25 cellular contexts compared by ENCODE assay signal in the genomic region with DNA sequence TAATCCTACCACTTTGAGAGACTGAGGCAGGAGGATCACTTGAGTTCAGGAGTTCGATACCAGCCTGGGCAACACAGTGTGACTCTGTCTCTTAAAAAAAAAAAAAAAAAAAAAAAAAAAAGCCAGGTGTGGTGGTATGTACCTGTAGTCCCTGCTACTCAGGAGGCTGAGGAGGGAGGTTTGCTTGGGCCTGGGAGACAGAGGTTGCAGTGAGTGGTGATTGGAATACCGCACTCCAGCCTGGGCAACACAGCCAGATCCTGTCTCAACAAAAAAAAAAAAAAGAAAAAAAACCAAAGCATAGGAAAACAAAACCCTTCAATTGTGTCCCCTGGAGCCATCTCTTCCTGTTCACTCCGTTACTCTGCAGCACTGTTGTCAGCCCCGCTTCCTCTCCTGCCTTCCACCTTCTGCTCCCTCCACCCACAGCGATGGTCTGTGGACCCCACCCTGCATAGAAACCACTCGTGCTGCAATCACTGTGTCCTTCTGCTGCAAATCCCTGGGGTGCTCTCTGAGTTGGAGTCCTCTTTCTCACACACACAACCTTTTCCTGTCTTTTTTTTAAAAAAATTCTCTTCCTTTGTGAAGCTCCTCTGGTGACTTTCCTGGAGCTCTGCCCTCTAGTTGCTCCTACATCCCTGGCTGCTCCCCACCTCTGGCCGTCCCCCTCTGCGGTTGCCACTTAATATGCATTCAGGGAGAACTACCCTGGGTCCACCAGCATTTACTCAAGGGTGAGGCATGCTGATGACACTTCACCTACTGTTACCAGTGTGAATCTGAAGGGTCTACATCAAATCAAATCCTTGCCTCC. TPM values are rescaled to one million over a fixed set of nuclear protein-coding genes. Genes with fewer than 3 reads are reported as not detected.
DNase-seq lines count a peak whose midpoint lies in the region; ATAC-seq, FAIRE-seq and TF ChIP-seq lines count a peak whose summit lies in the region.
"Had no signal": no experiment of that assay in that cellular context is flagged by ENCODE, and none has a peak within 500 bp of the region (broad histone marks: within the 10 kb centered on the region; RNA-seq: fewer than 3 reads in every experiment).

No MANE protein-coding gene starts in this region.

- intact Hi-C loops in right lobe of liver (cut with DNase I), result no loop called here

- H3K56ac ChIP-seq in H1 (replicated peaks; ENCODE audit: insufficient read length, low read depth, low read length), result no peak overlapping the region

- no peak for TF ChIP-seq POLR2A in H1 (IDR thresholded peaks at IDR 0.05; ENCODE audit: control extremely low read depth in 1 of 2, low read depth in 2 of 2, low read length in 2 of 2)
- TF ChIP-seq POLR2A in right lobe of liver (IDR thresholded peaks at IDR 0.05), result no peak

- no peak overlapping the region for H4K91ac ChIP-seq in H1 (replicated peaks; ENCODE audit: insufficient read length, low read length)

- H4K5ac ChIP-seq in H1 (ENCODE audit: insufficient read length, low read depth, low read length), result no peak overlapping the region

- no peak overlapping the region for H3K23ac ChIP-seq in H1 (ENCODE audit: insufficient read length)

- peak overlapping the region; percentile 12 to 78 for H3K27ac Mint-ChIP-seq in activated naive CD4-positive, alpha-beta T cell treated with anti-CD3 and anti-CD28 coated beads, Interleukin-2, amount 50 U/mL, for 72 hours

- no peak overlapping the region for H4K8ac ChIP-seq in H1 (ENCODE audit: extremely low read depth, insufficient read depth, low read length)

- no peak overlapping the region for H3K27ac ChIP-seq in RWPE2 (ENCODE audit: poor library complexity, severe bottlenecking)
- no peak overlapping the region for H3K27ac ChIP-seq in H1 (ENCODE audit: low read depth, low read length)
- H3K27ac ChIP-seq in right lobe of liver, result no peak overlapping the region
- H3K27ac ChIP-seq: GM23248, PC-9, SJCRH30 had no signal

- TF ChIP-seq RAD21 in H1 (IDR thresholded peaks at IDR 0.05 in 1 of 2, conservative IDR thresholded peaks at IDR 0.05 in 1 of 2; ENCODE audit: low read depth in 2 of 2, low read length in 2 of 2), result no peak

- no peaks in the 10 kb centered on the region for H3K36me3 ChIP-seq in RWPE2 (ENCODE audit: low read depth)
- no peaks in the 10 kb centered on the region for H3K36me3 ChIP-seq in H1 (ENCODE audit: control insufficient read depth in 2 of 4, insufficient read depth in 4 of 4, low read length in 3 of 4)
- no peaks in the 10 kb centered on the region for H3K36me3 ChIP-seq in right lobe of liver
- H3K36me3 ChIP-seq: SJCRH30 had no signal

- H2BK12ac ChIP-seq in H1 (ENCODE audit: low read depth, low read length), result peak overlapping the region; percentile 44; the same call in 1 of the 2 replicates

- H2BK15ac ChIP-seq in H1 (ENCODE audit: low read length), result peak overlapping the region; percentile 14; the same call in 1 of the 2 replicates

- no peak for TF ChIP-seq CTCF in RWPE2 (IDR thresholded peaks at IDR 0.05; ENCODE audit: poor library complexity, severe bottlenecking)
- TF ChIP-seq CTCF in H1 (IDR thresholded peaks at IDR 0.05; ENCODE audit: control extremely low read depth in 1 of 3, insufficient read depth in 1 of 3, low read depth in 1 of 3, low read length in 3 of 3), result no peak
- TF ChIP-seq CTCF in right lobe of liver (IDR thresholded peaks at IDR 0.05), result no peak

- H3K9me3 Mint-ChIP-seq in activated naive CD4-positive, alpha-beta T cell treated with anti-CD3 and anti-CD28 coated beads, Interleukin-2, amount 50 U/mL, for 72 hours, result peaks cover 0 to 7% of the 10 kb centered on the region in 2 donors

- H3K79me1 ChIP-seq in H1 (ENCODE audit: low read depth, low read length), result no peaks in the 10 kb centered on the region

- no peak for FAIRE-seq in H1 (lab: Jason Lieb, UNC)
- FAIRE-seq: A204.1, GM12891, HTR-8/SVneo had no signal

- no peak overlapping the region for H3K9ac ChIP-seq in H1 (replicated peaks in 1 of 4; ENCODE audit: extremely low read depth in 1 of 4, low read depth in 3 of 4, low read length in 3 of 4)
- H3K9ac ChIP-seq: GM23248 had no signal

- H3K27me3 ChIP-seq in RWPE2 (ENCODE audit: insufficient read depth, poor library complexity, severe bottlenecking) (no peaks in the 10 kb centered on the region), H1 (replicated peaks in 1 of 4; ENCODE audit: control insufficient read depth in 3 of 4, extremely low read depth in 1 of 4, insufficient read depth in 3 of 4, low read length in 3 of 4) (no peaks in the 10 kb centered on the region), right lobe of liver (no peaks in the 10 kb centered on the region)
- H3K27me3 ChIP-seq: SJCRH30 had no signal

- no peak for ATAC-seq in activated naive CD4-positive, alpha-beta T cell treated with anti-CD3 and anti-CD28 coated beads, Interleukin-2, amount 50 U/mL, for 72 hours
- ATAC-seq in RWPE2 (ENCODE audit: low read depth), result no peak
- peak in 3 of 4 donors; percentile 28 to 47 (median 31) for ATAC-seq in right lobe of liver

- no peak overlapping the region for H2AFZ ChIP-seq in H1 (ENCODE audit: low read length)
- H2AFZ ChIP-seq: GM23248, PC-9 had no signal

- no peak for TF ChIP-seq EP300 in H1 (IDR thresholded peaks at IDR 0.05; ENCODE audit: borderline replicate concordance in 1 of 2, low read depth in 2 of 2, low read length in 2 of 2)

- H3K4me1 ChIP-seq in RWPE2 (ENCODE audit: insufficient read depth, poor library complexity, severe bottlenecking) (peaks cover 3% of the 10 kb centered on the region), H1 (replicated peaks in 1 of 4; ENCODE audit: control insufficient read depth in 3 of 4, insufficient read depth in 4 of 4, low read length in 3 of 4) (peaks cover 2 to 10% (median 6%) of the 10 kb centered on the region in 4 experiments; a peak in 6 of 7 replicates), right lobe of liver (peaks cover 0 to 28% (median 11%) of the 10 kb centered on the region in 4 donors)
- H3K4me1 ChIP-seq: Caco-2, SJCRH30 had no signal

- H3K23me2 ChIP-seq in H1 (ENCODE audit: low read depth, low read length), result no peaks in the 10 kb centered on the region; the same call in 1 of the 2 replicates

- no peaks in the 10 kb centered on the region for H3K79me2 ChIP-seq in H1 (ENCODE audit: control insufficient read depth in 1 of 2, insufficient read depth in 2 of 2, low read length in 2 of 2)

- no peak overlapping the region for H2AK5ac ChIP-seq in H1 (ENCODE audit: low read depth, low read length)

- WGBS in H1 (ENCODE audit: extremely low coverage in 1 of 2, insufficient coverage in 1 of 2, insufficient read length in 1 of 2, insufficient replicate concordance in 2 of 2, low coverage in 1 of 2, low lambda C conversion rate in 2 of 2, missing lambda C conversion rate in 1 of 2), 2 experiments, result 82% methylated on average over 7 of the region's 8 CpGs; no CpG with 5 or more reads in 1 of the 2 experiments
- WGBS in right lobe of liver (ENCODE audit: insufficient coverage, low coverage, low lambda C conversion rate, missing lambda C conversion rate), result 45% methylated on average over 7 of the region's 8 CpGs

- H4K20me1 ChIP-seq in H1 (replicated peaks in 1 of 2; ENCODE audit: control insufficient read depth in 1 of 2, insufficient read depth in 2 of 2, low read length in 2 of 2), result no peaks in the 10 kb centered on the region

- POLR2A ChIA-PET in H1 (lab: Charles Lee; ENCODE audit: partially characterized antibody), result interaction anchor here (1.0 to 1.6 kb wide), 3 partner anchors 9 to 22 kb away, joined by 3 to 10 read pairs (median 5); a partner anchor contains a TSS

- H3K4ac ChIP-seq in H1 (replicated peaks; ENCODE audit: insufficient read length, low read depth, low read length), result no peak overlapping the region

- no peak overlapping the region for H2BK120ac ChIP-seq in H1 (replicated peaks; ENCODE audit: low read depth, low read length)

- H3K4me3 ChIP-seq in RWPE2 (ENCODE audit: severe bottlenecking), result no peak overlapping the region
- no peak overlapping the region for H3K4me3 ChIP-seq in H1 (ENCODE audit: extremely low read depth in 1 of 4, insufficient read depth in 2 of 4, low read depth in 3 of 4, low read length in 4 of 4)
- no peak overlapping the region for H3K4me3 ChIP-seq in right lobe of liver
- H3K4me3 ChIP-seq: GM23248, PC-9, SJCRH30 had no signal

- H3K9me3 ChIP-seq in RWPE2 (ENCODE audit: severe bottlenecking), result no peaks in the 10 kb centered on the region
- H3K9me3 ChIP-seq in H1 (ENCODE audit: insufficient read depth in 2 of 2, low read depth in 1 of 2, low read length in 1 of 2), result no peaks in the 10 kb centered on the region
- no peaks in the 10 kb centered on the region for H3K9me3 ChIP-seq in right lobe of liver
- H3K9me3 ChIP-seq: Caco-2, SJCRH30 had no signal

- H3K18ac ChIP-seq in H1 (ENCODE audit: extremely low read depth, low read length), result no peak overlapping the region

- H2BK5ac ChIP-seq in H1 (ENCODE audit: low read depth, low read length), result 0 out of 2 replicates have a peak overlapping the region, but pooled peaks have one; percentile 37

- H2BK20ac ChIP-seq in H1 (ENCODE audit: low read length), result no peak overlapping the region

- H3K4me2 ChIP-seq in H1 (ENCODE audit: insufficient read depth in 1 of 2, low read depth in 2 of 2, low read length in 2 of 2), result no peak overlapping the region
- H3K4me2 ChIP-seq: PC-9 had no signal

- no peak overlapping the region for H3K14ac ChIP-seq in H1 (ENCODE audit: insufficient read length)

- CTCF ChIA-PET in H1 (lab: Charles Lee; ENCODE audit: partially characterized antibody), result no interaction called here

- no peak for DNase-seq in activated naive CD4-positive, alpha-beta T cell treated with anti-CD3 and anti-CD28 coated beads, Interleukin-2, amount 50 U/mL, for 72 hours (ENCODE audit: low spot score in 2 of 2)
- DNase-seq in activated naive CD4-positive, alpha-beta T cell treated with anti-CD3 and anti-CD28 coated beads, Interleukin-2, amount 50 U/mL, for 16 hours, result no peak
- DNase-seq in RWPE2 (ENCODE audit: low spot score) (peak; percentile 27), H1 (ENCODE audit: low read depth in 1 of 2, low spot score in 2 of 2) (no peak), right lobe of liver (no peak), occipital lobe (lab: John Stamatoyannopoulos, UW) (no peak), DMS153 treated with DMSO at 0.1 percent for 48 hours (lab: John Stamatoyannopoulos, UW; ENCODE audit: unreplicated experiment) (no peak)
- no peak for DNase-seq in stimulated activated CD8-positive, alpha-beta memory T cell treated with anti-CD3 and anti-CD28 coated beads, Interleukin-4, amount 100 ng/mL, for 48 hours
- DNase-seq: Caco-2, DMS 273 treated with DMSO at 0.1 percent for 48 hours, DND-41, GM23248, HCEC 1CT, IMR-90, NCI-H1105, NCI-H146, NCI-H2029, NCI-H2227 treated with DMSO at 0.1 percent for 48 hours, NCI-H510A, NCI-H748 treated with DMSO at 0.1 percent for 48 hours, PC-9, SJCRH30 had no signal

- H3K36me3 Mint-ChIP-seq in activated naive CD4-positive, alpha-beta T cell treated with anti-CD3 and anti-CD28 coated beads, Interleukin-2, amount 50 U/mL, for 72 hours, result no peaks in the 10 kb centered on the region

RNA-seq across cellular contexts. Expression of a gene that starts 22.2 kb away (rescaled TPM):
- 100 to 1,000 TPM; 347 to 353 TPM for total RNA-seq in activated naive CD4-positive, alpha-beta T cell treated with anti-CD3 and anti-CD28 coated beads, Interleukin-2, amount 50 U/mL, for 72 hours
- 509 and 549 TPM in 2 replicates for total RNA-seq in H1 (2021; fragmentation: NEBNext Ultra II Directional; extraction: Animal tissue kit (Norgen Biotek cat#: 25700))
- polyA plus RNA-seq in H1 (2011; rRNA removed), result 289 and 425 TPM in 2 replicates
- polyA plus RNA-seq in H1 (2011; cell fraction: cytosol; rRNA removed), result 641 TPM
- 306 TPM for polyA plus RNA-seq in H1 (2011; cell fraction: nucleus; rRNA removed)
- polyA plus RNA-seq in H1 (2012, experiment 1 of 2), result 656 to 704 TPM (median 681 TPM) in 4 replicates
- polyA plus RNA-seq in H1 (2012, experiment 2 of 2), result 59.9 TPM
- polyA plus RNA-seq in H1 (2013, experiment 1 of 2), result 272 TPM
- 276 TPM for polyA plus RNA-seq in H1 (2013, experiment 2 of 2)
- polyA minus RNA-seq in H1 (2011; rRNA and poly(A)+ RNA removed), result 818 and 1,012 TPM in 2 replicates
- polyA minus RNA-seq in H1 (2011; cell fraction: cytosol; rRNA and poly(A)+ RNA removed), result 353 TPM
- polyA minus RNA-seq in H1 (2011; cell fraction: nucleus; rRNA and poly(A)+ RNA removed), result 297 TPM
- total RNA-seq in right lobe of liver (100 to 1,000 TPM in 2 of 6 experiments, 10 to 100 TPM in 4; 39.7 to 124 (median 74.8) TPM), occipital lobe (271 TPM)

RNA-seq across cellular contexts. Expression of a gene that starts 22.6 kb away (rescaled TPM):
- 10 to 100 TPM; 16.9 to 20.9 TPM for total RNA-seq in activated naive CD4-positive, alpha-beta T cell treated with anti-CD3 and anti-CD28 coated beads, Interleukin-2, amount 50 U/mL, for 72 hours
- total RNA-seq in H1 (2021; fragmentation: NEBNext Ultra II Directional; extraction: Animal tissue kit (Norgen Biotek cat#: 25700)), result 14.2 and 15.2 TPM in 2 replicates
- 6.2 and 7.5 TPM in 2 replicates for polyA plus RNA-seq in H1 (2011; rRNA removed)
- 14.2 TPM for polyA plus RNA-seq in H1 (2011; cell fraction: cytosol; rRNA removed)
- 6.4 TPM for polyA plus RNA-seq in H1 (2011; cell fraction: nucleus; rRNA removed)
- 8.5 to 11.9 TPM (median 10.1 TPM) in 4 replicates for polyA plus RNA-seq in H1 (2012, experiment 1 of 2)
- polyA plus RNA-seq in H1 (2012, experiment 2 of 2), result 0.98 TPM
- polyA plus RNA-seq in H1 (2013, experiment 1 of 2), result 9.4 TPM
- polyA plus RNA-seq in H1 (2013, experiment 2 of 2), result 10.0 TPM
- polyA minus RNA-seq in H1 (2011; rRNA and poly(A)+ RNA removed), result 14.2 and 21.9 TPM in 2 replicates
- polyA minus RNA-seq in H1 (2011; cell fraction: cytosol; rRNA and poly(A)+ RNA removed), result 7.3 TPM
- polyA minus RNA-seq in H1 (2011; cell fraction: nucleus; rRNA and poly(A)+ RNA removed), result 22.4 TPM
- total RNA-seq in right lobe of liver (10 to 100 TPM in 5 of 6 experiments, 1 to 10 TPM in 1; 7.5 to 16.0 (median 14.1) TPM), occipital lobe (44.0 TPM)

RNA-seq across cellular contexts. Expression of a gene that starts 35.4 kb away (rescaled TPM):
- 1 to 10 TPM in 1 of 2 donors, under 1 TPM in 1; 0.80 to 1.7 TPM for total RNA-seq in activated naive CD4-positive, alpha-beta T cell treated with anti-CD3 and anti-CD28 coated beads, Interleukin-2, amount 50 U/mL, for 72 hours
- 27.9 and 30.9 TPM in 2 replicates for total RNA-seq in H1 (2021; fragmentation: NEBNext Ultra II Directional; extraction: Animal tissue kit (Norgen Biotek cat#: 25700))
- polyA plus RNA-seq in H1 (2011; rRNA removed), result 32.1 and 53.7 TPM in 2 replicates
- polyA plus RNA-seq in H1 (2011; cell fraction: cytosol; rRNA removed), result 35.9 TPM
- 51.1 TPM for polyA plus RNA-seq in H1 (2011; cell fraction: nucleus; rRNA removed)
- 25.2 to 30.4 TPM (median 28.0 TPM) in 4 replicates for polyA plus RNA-seq in H1 (2012, experiment 1 of 2)
- 17.6 TPM for polyA plus RNA-seq in H1 (2012, experiment 2 of 2)
- polyA plus RNA-seq in H1 (2013, experiment 1 of 2), result 26.0 TPM
- polyA plus RNA-seq in H1 (2013, experiment 2 of 2), result 24.3 TPM
- polyA minus RNA-seq in H1 (2011; rRNA and poly(A)+ RNA removed), result 29.8 and 34.2 TPM in 2 replicates
- 27.2 TPM for polyA minus RNA-seq in H1 (2011; cell fraction: cytosol; rRNA and poly(A)+ RNA removed)
- 39.4 TPM for polyA minus RNA-seq in H1 (2011; cell fraction: nucleus; rRNA and poly(A)+ RNA removed)
- 100 to 1,000 TPM in 3 of 6 experiments, 10 to 100 TPM in 3; 29.4 to 206 (median 97.7) TPM for total RNA-seq in right lobe of liver
- 3.9 TPM for total RNA-seq in occipital lobe
- total RNA-seq: SJCRH30 had no signal

Comparison
In these comparisons a context has a peak if more than half of its experiments do, and no peak if none do; other contexts are left out.
1. ATAC-seq: peak in right lobe of liver (3 of 4); none in activated naive CD4-positive, alpha-beta T cell treated with anti-CD3 and anti-CD28 coated beads, Interleukin-2, amount 50 U/mL, for 72 hours (0 of 2) and RWPE2 (single experiment).